ENCODE assay signal across 19 cellular contexts in genomic region chr6:168541307-168541706, GRCh38.
A peak's percentile ranks its signal among the peaks of the same experiment; 100 is the strongest.
DNase-seq lines count a peak whose midpoint lies in the region; ATAC-seq and TF ChIP-seq lines count a peak whose summit lies in the region.
"Had no signal": no experiment of that assay in that cellular context is flagged by ENCODE, and none has a peak within 500 bp of the region (broad histone marks: within the 10 kb centered on the region; RNA-seq: fewer than 3 reads in every experiment).

No MANE protein-coding gene starts in this region.

- TF ChIP-seq POLR2A in gastrocnemius medialis (IDR thresholded peaks at IDR 0.05): no peak

- H3K36me3 ChIP-seq in left ventricle myocardium inferior (no peaks in the 10 kb centered on the region), gastrocnemius medialis (no peaks in the 10 kb centered on the region)
- H3K36me3 ChIP-seq: breast epithelium, HAP-1, left lung had no signal

- ATAC-seq in gastrocnemius medialis (no peak), GM21447 (IDR thresholded peaks at IDR 0.05; ENCODE audit: unreplicated experiment) (no peak), HG02678 (IDR thresholded peaks at IDR 0.05; ENCODE audit: unreplicated experiment) (no peak)
- ATAC-seq: activated T-cell treated with anti-CD3 and anti-CD28 coated beads, Interleukin-2, amount 50 U/mL, for 4 hours; HepG2; left lung had no signal

- H3K4me1 ChIP-seq in left ventricle myocardium inferior: peaks cover 49% of the 10 kb centered on the region
- peaks cover 8 to 19% of the 10 kb centered on the region in 2 donors for H3K4me1 ChIP-seq in gastrocnemius medialis
- H3K4me1 ChIP-seq: breast epithelium, HAP-1, left lung had no signal

- H3K27ac ChIP-seq in coronary artery (peak overlapping the region; percentile 63 to 76), left ventricle myocardium inferior (replicated peaks) (peak overlapping the region; percentile 78), gastrocnemius medialis (peak overlapping the region in 3 of 4 donors; percentile 5 to 45 (median 44))
- H3K27ac ChIP-seq: left lung had no signal

- peak; percentile 63 for DNase-seq in coronary artery (ENCODE audit: low spot score)
- DNase-seq in left ventricle myocardium inferior: no peak
- DNase-seq in gastrocnemius medialis: no peak
- no peak for DNase-seq in CD1c-positive myeloid dendritic cell (ENCODE audit: extremely low spot score)
- no peak for DNase-seq in NCI-H82 (lab: John Stamatoyannopoulos, UW)
- DNase-seq: activated CD4-positive, alpha-beta T cell treated with anti-CD3 and anti-CD28 coated beads for 48 hours; activated T-cell treated with anti-CD3 and anti-CD28 coated beads, Interleukin-2, amount 50 U/mL, for 4 hours; hippocampal formation; left lung; midbrain; NCI-H2171; NCI-H526 treated with DMSO at 0.1 percent for 48 hours; posterior cingulate gyrus; T-helper 2 cell had no signal

- TF ChIP-seq CTCF in coronary artery (IDR thresholded peaks at IDR 0.05): no peak
- no peak for TF ChIP-seq CTCF in left ventricle myocardium inferior (IDR thresholded peaks at IDR 0.05; ENCODE audit: borderline replicate concordance)
- no peak for TF ChIP-seq CTCF in gastrocnemius medialis (IDR thresholded peaks at IDR 0.05 in 4 of 5, conservative IDR thresholded peaks at IDR 0.05 in 1 of 5)

- intact Hi-C loops in left ventricle myocardium inferior (cut with micrococcal nuclease) (no loop called here), gastrocnemius medialis (cut with DNase I; ENCODE audit: low total_unique reads) (no loop called here)

- in situ Hi-C loops in gastrocnemius medialis (cut with MboI; ENCODE audit: low sequenced_read_pairs in 4 of 4): no loop called here

- peaks cover 21% of the 10 kb centered on the region for H3K27me3 ChIP-seq in left ventricle myocardium inferior (ENCODE audit: low read depth)
- H3K27me3 ChIP-seq in gastrocnemius medialis: no peaks in the 10 kb centered on the region
- H3K27me3 ChIP-seq: breast epithelium had no signal

- no peaks in the 10 kb centered on the region for H3K9me3 ChIP-seq in left ventricle myocardium inferior (replicated peaks)
- H3K9me3 ChIP-seq in gastrocnemius medialis: no peaks in the 10 kb centered on the region
- H3K9me3 ChIP-seq: breast epithelium, HAP-1, left lung had no signal

- H3K4me3 ChIP-seq in coronary artery (peak overlapping the region; percentile 3), left ventricle myocardium inferior (no peak overlapping the region), gastrocnemius medialis (no peak overlapping the region)
- H3K4me3 ChIP-seq: breast epithelium, HAP-1, left lung had no signal
